ENCODE assay signal across 39 cellular contexts in the genomic region with DNA sequence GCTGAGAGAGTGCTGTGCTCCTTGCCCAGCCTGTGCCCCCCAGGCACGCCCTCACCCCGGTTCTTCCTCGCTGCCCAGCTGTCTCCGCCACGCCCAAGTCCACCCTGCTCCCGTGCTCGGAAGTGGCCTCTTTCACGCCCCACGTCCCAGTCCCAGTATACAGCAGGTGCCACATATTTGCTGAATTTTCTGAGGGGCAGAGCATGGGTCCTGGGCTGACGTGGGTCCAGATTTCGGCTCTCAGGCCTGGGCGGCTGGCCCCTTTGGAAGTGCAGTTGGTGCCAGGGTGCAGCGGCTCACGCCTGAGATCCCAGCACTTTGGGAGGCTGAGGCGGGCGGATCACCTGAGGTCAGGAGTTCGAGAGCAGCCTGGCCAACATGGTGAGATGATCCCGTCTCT. TPM values are rescaled to one million over a fixed set of nuclear protein-coding genes. Genes with fewer than 3 reads are reported as not detected.
"Had no signal": no experiment of that assay in that cellular context is flagged by ENCODE, and none has a peak within 500 bp of the region (broad histone marks: within the 10 kb centered on the region; RNA-seq: fewer than 3 reads in every experiment).

No MANE protein-coding gene starts in this region.

- H3K79me2 ChIP-seq: hepatocyte had no signal

- DNase-seq: activated B cell treated with CpG ODN at 0.5 μM for 24 hours; activated CD4-positive, alpha-beta memory T cell treated with anti-CD3 and anti-CD28 coated beads for 36 hours; activated CD4-positive, alpha-beta T cell treated with anti-CD3 and anti-CD28 coated beads for 48 hours; activated CD8-positive, alpha-beta memory T cell treated with anti-CD3 and anti-CD28 coated beads, Interleukin-2, amount 10 ng/mL, durations not matched to agents 7 days and 5 days; activated CD8-positive, alpha-beta memory T cell treated with anti-CD3 and anti-CD28 coated beads, Interleukin-2, amount 50 U/mL, for 4 hours; activated CD8-positive, alpha-beta T cell treated with anti-CD3 and anti-CD28 coated beads, Interleukin-2, amount 10 ng/mL, durations not matched to agents 7 days and 5 days; activated effector memory CD4-positive, alpha-beta T cell treated with anti-CD3 and anti-CD28 coated beads, Interleukin-2, amount 50 U/mL, for 16 hours; activated naive CD4-positive, alpha-beta T cell treated with anti-CD3 and anti-CD28 coated beads for 36 hours; activated naive CD8-positive, alpha-beta T cell treated with anti-CD3 and anti-CD28 coated beads for 36 hours; activated naive CD8-positive, alpha-beta T cell treated with anti-CD3 and anti-CD28 coated beads, Interleukin-2, amount 50 U/mL, for 24 hours; activated T-cell treated with anti-CD3 and anti-CD28 coated beads, Interleukin-2, amount 50 U/mL, for 1 hour; activated T-cell treated with anti-CD3 and anti-CD28 coated beads, Interleukin-2, amount 50 U/mL, for 48 hours; adrenal gland; amygdala; aorta; body of pancreas; caudate nucleus; cortex of kidney; dermis blood vessel endothelial cell; effector CD8-positive, alpha-beta T cell; esophagus squamous epithelium; foreskin melanocyte; heart right ventricle; T1000; WERI-Rb-1 had no signal

- H3K27ac ChIP-seq: adrenal gland, body of pancreas, epithelial cell of prostate, esophagus squamous epithelium, gastroesophageal sphincter, heart right ventricle, hepatocyte, WERI-Rb-1 had no signal

- ATAC-seq: activated CD4-positive, CD25-positive, alpha-beta regulatory T cell treated with anti-CD3 and anti-CD28 coated beads, Interleukin-2, amount 50 U/mL, for 24 hours; activated CD8-positive, alpha-beta memory T cell treated with anti-CD3 and anti-CD28 coated beads, Interleukin-2, amount 10 ng/mL, durations not matched to agents 7 days and 5 days; activated CD8-positive, alpha-beta T cell treated with anti-CD3 and anti-CD28 coated beads, Interleukin-2, amount 10 ng/mL, durations not matched to agents 7 days and 5 days; activated naive CD8-positive, alpha-beta T cell treated with anti-CD3 and anti-CD28 coated beads, Interleukin-2, amount 50 U/mL, for 24 hours; body of pancreas; gastroesophageal sphincter; heart right ventricle had no signal

- H3K27ac Mint-ChIP-seq: activated B cell treated with CpG ODN at 0.5 μM for 24 hours; activated CD4-positive, alpha-beta memory T cell treated with anti-CD3 and anti-CD28 coated beads for 36 hours; activated CD8-positive, alpha-beta memory T cell treated with anti-CD3 and anti-CD28 coated beads, Interleukin-2, amount 10 ng/mL, durations not matched to agents 7 days and 5 days; activated CD8-positive, alpha-beta T cell treated with anti-CD3 and anti-CD28 coated beads, Interleukin-2, amount 10 ng/mL, durations not matched to agents 7 days and 5 days; activated naive CD4-positive, alpha-beta T cell treated with anti-CD3 and anti-CD28 coated beads for 36 hours; activated naive CD8-positive, alpha-beta T cell treated with anti-CD3 and anti-CD28 coated beads for 36 hours; activated naive CD8-positive, alpha-beta T cell treated with anti-CD3 and anti-CD28 coated beads, Interleukin-2, amount 50 U/mL, for 24 hours; activated T-helper 1 cell treated with anti-CD3 and anti-CD28 coated beads, Interleukin-12 subunit alpha, Interleukin-12 subunit beta, Interleukin-2, Interleukin-4 antibody, amounts not matched to agents 30 ng/mL and 10 ng/mL and 1 ng/mL, durations not matched to agents 14 hours and 24 hours and 36 hours; activated T-helper 2 cell treated with anti-CD3 and anti-CD28 coated beads, Interferon-gamma antibody, Interleukin-2, Interleukin-4, amounts not matched to agents 10 μg/mL and 5 μg/mL and 100 μg/mL, durations not matched to agents 14 hours and 24 hours and 36 hours; T-helper 2 cell treated with Interferon-gamma antibody and Interleukin-4, amounts not matched to agents 5 μg/mL and 100 μg/mL, for 36 hours had no signal

- H3K9me3 ChIP-seq: adrenal gland, body of pancreas, esophagus squamous epithelium, heart right ventricle had no signal

- H2AFZ ChIP-seq: hepatocyte had no signal

- H3K4me3 ChIP-seq: adrenal gland, body of pancreas, esophagus squamous epithelium, gastroesophageal sphincter, heart right ventricle, hepatocyte had no signal

- H3K36me3 ChIP-seq: adrenal gland, esophagus squamous epithelium, gastroesophageal sphincter, heart right ventricle, WERI-Rb-1 had no signal

- H3K9me3 Mint-ChIP-seq: activated B cell treated with CpG ODN at 0.5 μM for 24 hours; activated CD4-positive, alpha-beta memory T cell treated with anti-CD3 and anti-CD28 coated beads for 36 hours; activated naive CD4-positive, alpha-beta T cell treated with anti-CD3 and anti-CD28 coated beads for 36 hours; activated naive CD4-positive, alpha-beta T cell treated with anti-CD3 and anti-CD28 coated beads, Interleukin-2, amount 50 U/mL, for 24 hours; activated naive CD8-positive, alpha-beta T cell treated with anti-CD3 and anti-CD28 coated beads for 36 hours; activated naive CD8-positive, alpha-beta T cell treated with anti-CD3 and anti-CD28 coated beads, Interleukin-2, amount 50 U/mL, for 24 hours; activated T-helper 1 cell treated with anti-CD3 and anti-CD28 coated beads, Interleukin-12 subunit alpha, Interleukin-12 subunit beta, Interleukin-2, Interleukin-4 antibody, amounts not matched to agents 30 ng/mL and 10 ng/mL and 1 ng/mL, durations not matched to agents 14 hours and 24 hours and 36 hours; activated T-helper 2 cell treated with anti-CD3 and anti-CD28 coated beads, Interferon-gamma antibody, Interleukin-2, Interleukin-4, amounts not matched to agents 10 μg/mL and 5 μg/mL and 100 μg/mL, durations not matched to agents 14 hours and 24 hours and 36 hours; T-helper 2 cell treated with Interferon-gamma antibody and Interleukin-4, amounts not matched to agents 5 μg/mL and 100 μg/mL, for 36 hours had no signal

- H3K4me2 ChIP-seq: hepatocyte had no signal

- H3K4me3 Mint-ChIP-seq: activated B cell treated with CpG ODN at 0.5 μM for 24 hours; activated CD4-positive, alpha-beta memory T cell treated with anti-CD3 and anti-CD28 coated beads for 36 hours; activated CD8-positive, alpha-beta memory T cell treated with anti-CD3 and anti-CD28 coated beads, Interleukin-2, amount 10 ng/mL, durations not matched to agents 7 days and 5 days; activated CD8-positive, alpha-beta T cell treated with anti-CD3 and anti-CD28 coated beads, Interleukin-2, amount 10 ng/mL, durations not matched to agents 7 days and 5 days; activated naive CD4-positive, alpha-beta T cell treated with anti-CD3 and anti-CD28 coated beads for 36 hours; activated naive CD4-positive, alpha-beta T cell treated with anti-CD3 and anti-CD28 coated beads, Interleukin-2, amount 50 U/mL, for 24 hours; activated naive CD8-positive, alpha-beta T cell treated with anti-CD3 and anti-CD28 coated beads for 36 hours; activated naive CD8-positive, alpha-beta T cell treated with anti-CD3 and anti-CD28 coated beads, Interleukin-2, amount 50 U/mL, for 24 hours; T-helper 2 cell treated with Interferon-gamma antibody and Interleukin-4, amounts not matched to agents 5 μg/mL and 100 μg/mL, for 36 hours had no signal

- H3K36me3 Mint-ChIP-seq: activated CD4-positive, alpha-beta memory T cell treated with anti-CD3 and anti-CD28 coated beads for 36 hours; activated CD8-positive, alpha-beta memory T cell treated with anti-CD3 and anti-CD28 coated beads, Interleukin-2, amount 10 ng/mL, durations not matched to agents 7 days and 5 days; activated naive CD4-positive, alpha-beta T cell treated with anti-CD3 and anti-CD28 coated beads, Interleukin-2, amount 50 U/mL, for 24 hours; activated naive CD8-positive, alpha-beta T cell treated with anti-CD3 and anti-CD28 coated beads for 36 hours had no signal

RNA-seq across cellular contexts. Expression of a gene that starts 46.6 kb away (rescaled TPM):
- total RNA-seq: activated CD8-positive, alpha-beta memory T cell treated with anti-CD3 and anti-CD28 coated beads for 36 hours; activated CD8-positive, alpha-beta memory T cell treated with anti-CD3 and anti-CD28 coated beads, Interleukin-2, amount 10 ng/mL, durations not matched to agents 7 days and 5 days; activated CD8-positive, alpha-beta T cell treated with anti-CD3 and anti-CD28 coated beads, Interleukin-2, amount 10 ng/mL, durations not matched to agents 7 days and 5 days; activated naive CD4-positive, alpha-beta T cell treated with anti-CD3 and anti-CD28 coated beads for 36 hours; activated naive CD8-positive, alpha-beta T cell treated with anti-CD3 and anti-CD28 coated beads for 36 hours; activated T-helper 1 cell treated with anti-CD3 and anti-CD28 coated beads, Interleukin-12 subunit alpha, Interleukin-12 subunit beta, Interleukin-2, Interleukin-4 antibody, amounts not matched to agents 30 ng/mL and 10 ng/mL and 1 ng/mL, durations not matched to agents 14 hours and 24 hours and 36 hours; activated T-helper 2 cell treated with anti-CD3 and anti-CD28 coated beads, Interferon-gamma antibody, Interleukin-2, Interleukin-4, amounts not matched to agents 10 μg/mL and 5 μg/mL and 100 μg/mL, durations not matched to agents 14 hours and 24 hours and 36 hours; body of pancreas; chondrocyte; dermis blood vessel endothelial cell; endothelial cell of umbilical vein; fibroblast of villous mesenchyme; hepatocyte had no signal
- polyA plus RNA-seq: fibroblast of lung had no signal

RNA-seq across cellular contexts. Expression of a gene that starts 49.2 kb away (rescaled TPM):
- total RNA-seq: activated B cell treated with CpG ODN at 0.5 μM for 24 hours, chondrocyte, dermis blood vessel endothelial cell, endothelial cell of umbilical vein, glomerular endothelial cell, hepatocyte had no signal
- polyA plus RNA-seq: endothelial cell of umbilical vein, hepatocyte had no signal
